In the genomic region with DNA sequence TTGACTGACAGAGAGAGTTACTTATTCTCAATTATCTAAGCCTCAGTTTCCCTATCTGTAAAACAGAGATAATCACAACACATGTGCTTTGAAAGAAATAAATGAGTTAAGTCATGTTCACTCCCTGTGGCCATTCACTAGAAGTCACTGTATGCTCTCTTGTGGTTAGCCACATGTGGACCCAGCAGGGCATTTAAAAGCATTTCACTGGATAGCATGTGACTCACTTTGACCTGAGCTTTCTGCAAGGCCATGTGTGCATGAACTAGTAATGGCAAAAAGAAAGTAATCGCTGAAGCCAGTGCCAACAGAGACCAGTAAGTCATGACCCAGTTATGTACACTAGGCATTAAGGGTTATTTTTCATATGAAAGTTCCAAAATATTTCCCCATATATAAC, we compare ENCODE assay signal across 23 cellular contexts.
DNase-seq lines count a peak whose midpoint lies in the region; FAIRE-seq and TF ChIP-seq lines count a peak whose summit lies in the region.
"Had no signal": no experiment of that assay in that cellular context is flagged by ENCODE, and none has a peak within 500 bp of the region (broad histone marks: within the 10 kb centered on the region; RNA-seq: fewer than 3 reads in every experiment).

No MANE protein-coding gene starts in this region.

- H3K27ac ChIP-seq in breast epithelium (no peak overlapping the region), mesendoderm (ENCODE audit: low read depth, low read length) (no peak overlapping the region)
- H3K27ac ChIP-seq: left ventricle myocardium inferior, pancreas, upper lobe of left lung, WERI-Rb-1 had no signal

- no peak overlapping the region for H4K5ac ChIP-seq in mesendoderm (ENCODE audit: low read length)

- no peak overlapping the region for H3K4me3 ChIP-seq in breast epithelium
- no peak overlapping the region for H3K4me3 ChIP-seq in mesendoderm (ENCODE audit: low read length)
- H3K4me3 ChIP-seq: left ventricle myocardium inferior, pancreas, upper lobe of left lung had no signal

- no peaks in the 10 kb centered on the region for H3K79me2 ChIP-seq in mesendoderm (ENCODE audit: control insufficient read depth, insufficient read depth, low read length)

- no peak overlapping the region for H2BK5ac ChIP-seq in mesendoderm (ENCODE audit: low read length)

- WGBS in mesendoderm (ENCODE audit: extremely low coverage, insufficient coverage, low lambda C conversion rate) = no CpG with 5 or more reads among the region's 1 CpG

- no peak for TF ChIP-seq POLR2A in breast epithelium (IDR thresholded peaks at IDR 0.05)

- FAIRE-seq in RCC 7860 (lab: Jason Lieb, UNC) (peak; percentile 99), urothelium cell line (lab: Jason Lieb, UNC) (no peak)
- FAIRE-seq: pancreas, small intestine had no signal

- TF ChIP-seq CTCF in MCF 10A (IDR thresholded peaks at IDR 0.05; ENCODE audit: unreplicated experiment) (no peak), breast epithelium (IDR thresholded peaks at IDR 0.05) (no peak)

- H3K9me3 ChIP-seq in breast epithelium = peaks cover 4% of the 10 kb centered on the region in 2 donors
- H3K9me3 ChIP-seq: pancreas, upper lobe of left lung had no signal

- H3K36me3 ChIP-seq in breast epithelium (no peaks in the 10 kb centered on the region), mesendoderm (ENCODE audit: control insufficient read depth, insufficient read depth, low read length) (no peaks in the 10 kb centered on the region)
- H3K36me3 ChIP-seq: left ventricle myocardium inferior, pancreas, upper lobe of left lung, WERI-Rb-1 had no signal

- POLR2A ChIA-PET in MCF 10A (lab: Yijun Ruan, JAX) = interaction anchor here (1.2 kb wide), 1 partner anchor 27 kb away, joined by 3 read pairs; no protein-coding TSS in a partner anchor

- CTCF ChIA-PET in MCF 10A (lab: Yijun Ruan, JAX) = no interaction called here

- no peak overlapping the region for H2AK5ac ChIP-seq in mesendoderm (ENCODE audit: low read length)

- DNase-seq in MCF 10A (ENCODE audit: unreplicated experiment) = peak; percentile 27
- no peak for DNase-seq in breast epithelium (ENCODE audit: low spot score in 2 of 2)
- DNase-seq in RCC 7860 (ENCODE audit: low spot score) = peak; percentile 93
- peak; percentile 49 for DNase-seq in fibroblast of gingiva (ENCODE audit: low read depth)
- peak; percentile 29 for DNase-seq in urothelium cell line (ENCODE audit: low spot score)
- no peak for DNase-seq in mesendoderm
- no peak for DNase-seq in NCI-H1694 (lab: John Stamatoyannopoulos, UW)
- no peak for DNase-seq in NCI-H2171 (lab: John Stamatoyannopoulos, UW)
- DNase-seq: 8988T; activated CD8-positive, alpha-beta T cell treated with anti-CD3 and anti-CD28 coated beads, Interleukin-2, amount 10 ng/mL, durations not matched to agents 7 days and 5 days; amniotic stem cell; CD4-positive, alpha-beta memory T cell; cortex of kidney; GDM1; Karpas-422; left ventricle myocardium inferior; NCI-H187; NCI-H524 treated with DMSO at 0.1 percent for 48 hours; pancreas; small intestine; stimulated activated naive CD4-positive, alpha-beta T cell treated with Interleukin-2 at 50 U/mL for 16 hours; upper lobe of left lung; WERI-Rb-1 had no signal

- no peaks in the 10 kb centered on the region for H3K27me3 Mint-ChIP-seq in MCF 10A (ENCODE audit: insufficient read depth, unreplicated experiment)
- H3K27me3 Mint-ChIP-seq: CD4-positive, alpha-beta memory T cell had no signal

- H3K9me3 Mint-ChIP-seq in MCF 10A (ENCODE audit: unreplicated experiment) = no peaks in the 10 kb centered on the region

- no peak overlapping the region for H3K56ac ChIP-seq in mesendoderm (ENCODE audit: low read length)

- H3K27me3 ChIP-seq in breast epithelium (no peaks in the 10 kb centered on the region), mesendoderm (ENCODE audit: insufficient read depth, low read length, poor library complexity) (no peaks in the 10 kb centered on the region)
- H3K27me3 ChIP-seq: pancreas, upper lobe of left lung had no signal

- no peaks in the 10 kb centered on the region for H3K36me3 Mint-ChIP-seq in MCF 10A (ENCODE audit: insufficient read depth, unreplicated experiment)
- H3K36me3 Mint-ChIP-seq: CD4-positive, alpha-beta memory T cell had no signal

- H3K9ac ChIP-seq in mesendoderm (ENCODE audit: low read length) = no peak overlapping the region

- H3K27ac Mint-ChIP-seq in MCF 10A (ENCODE audit: low read depth, unreplicated experiment) = no peak overlapping the region
- H3K27ac Mint-ChIP-seq: activated CD8-positive, alpha-beta T cell treated with anti-CD3 and anti-CD28 coated beads, Interleukin-2, amount 10 ng/mL, durations not matched to agents 7 days and 5 days; CD4-positive, alpha-beta memory T cell had no signal

- no peak overlapping the region for H3K4ac ChIP-seq in mesendoderm (ENCODE audit: low read depth, low read length)

- H3K4me1 ChIP-seq in breast epithelium (no peaks in the 10 kb centered on the region), mesendoderm (ENCODE audit: control insufficient read depth, low read depth, low read length) (no peaks in the 10 kb centered on the region)
- H3K4me1 ChIP-seq: left ventricle myocardium inferior, pancreas, upper lobe of left lung had no signal

- no peak overlapping the region for H3K4me2 ChIP-seq in mesendoderm (ENCODE audit: low read length)

- no peaks in the 10 kb centered on the region for H3K4me1 Mint-ChIP-seq in MCF 10A (ENCODE audit: insufficient read depth, unreplicated experiment)
- H3K4me1 Mint-ChIP-seq: CD4-positive, alpha-beta memory T cell had no signal

- no peak overlapping the region for H3K23ac ChIP-seq in mesendoderm (ENCODE audit: low read length)

- no peaks in the 10 kb centered on the region for H3K79me1 ChIP-seq in mesendoderm (ENCODE audit: low read length)

- H4K8ac ChIP-seq in mesendoderm (ENCODE audit: low read depth, low read length) = no peak overlapping the region

- H2BK120ac ChIP-seq in mesendoderm (ENCODE audit: low read depth, low read length) = no peak overlapping the region

- no peak overlapping the region for H3K4me3 Mint-ChIP-seq in MCF 10A (ENCODE audit: unreplicated experiment)
- H3K4me3 Mint-ChIP-seq: activated CD8-positive, alpha-beta T cell treated with anti-CD3 and anti-CD28 coated beads, Interleukin-2, amount 10 ng/mL, durations not matched to agents 7 days and 5 days; CD4-positive, alpha-beta memory T cell had no signal

- intact Hi-C loops in MCF 10A (cut with micrococcal nuclease) (no loop called here), breast epithelium (cut with DNase I; ENCODE audit: low total_unique reads) (no loop called here)

- no TSS peak for BruUV-seq in MCF 10A (replicated peaks; lab: Mats Ljungman, UMichigan)

- no peak overlapping the region for H3K18ac ChIP-seq in mesendoderm (ENCODE audit: low read length)

- no peak overlapping the region for H2BK15ac ChIP-seq in mesendoderm (replicated peaks; ENCODE audit: low read depth)

Comparison
In these comparisons a context has a peak if more than half of its experiments do, and no peak if none do; other contexts are left out.
1. DNase-seq: peak in MCF 10A (single experiment), RCC 7860 (single experiment), fibroblast of gingiva (single experiment) and urothelium cell line (single experiment); none in breast epithelium (0 of 2), mesendoderm (single experiment), NCI-H1694 (single experiment) and NCI-H2171 (single experiment).